In the genomic region with DNA sequence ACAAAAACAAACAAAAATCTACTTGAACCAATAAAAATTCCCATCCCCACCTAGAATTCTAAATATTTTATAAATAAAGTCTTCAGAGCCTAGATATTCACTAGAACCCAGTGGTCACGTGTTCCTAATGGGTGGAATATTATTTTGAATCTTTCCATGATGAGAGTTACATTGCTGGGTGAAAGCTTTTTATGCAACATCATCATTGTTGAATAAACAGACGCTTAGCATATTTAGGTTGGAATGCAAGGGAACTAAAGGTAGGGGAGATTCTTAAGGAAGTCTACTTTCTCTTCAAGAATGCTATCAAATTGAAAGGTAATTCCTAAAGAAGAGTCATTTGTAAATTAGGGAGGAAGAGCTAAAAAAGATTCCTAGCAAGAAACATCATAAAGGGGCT, we compare ENCODE assay signal across 29 cellular contexts.
"Had no signal": no experiment of that assay in that cellular context is flagged by ENCODE, and none has a peak within 500 bp of the region (broad histone marks: within the 10 kb centered on the region; RNA-seq: fewer than 3 reads in every experiment).

No MANE protein-coding gene starts in this region.

- FAIRE-seq: keratinocyte had no signal

- H3K36me3 ChIP-seq: lower lobe of right lung, ovary, right atrium auricular region, stomach, thyroid gland, transverse colon, upper lobe of left lung, vagina had no signal

- H3K9me3 ChIP-seq: lower lobe of right lung, ovary, right atrium auricular region, stomach, testis, thyroid gland, transverse colon, upper lobe of left lung, vagina had no signal

- H3K4me3 Mint-ChIP-seq: mesothelial cell of epicardium; naive B cell; natural killer cell; nephron progenitor cell; stimulated activated naive B cell treated with anti-CD40 and anti-IgM and Interleukin-4, amounts not matched to agents 10 μg/mL and 1 μg/mL and 100 μg/mL, for 72 hours had no signal

- H3K9me3 Mint-ChIP-seq: natural killer cell had no signal

- DNase-seq: kidney glomerular epithelial cell; left cardiac atrium; left ventricle myocardium superior; lower lobe of right lung; mammary epithelial cell; mesenchymal stem cell; naive B cell; natural killer cell; nephron progenitor cell; ovary; stimulated activated CD4-positive, alpha-beta T cell treated with anti-CD3 and anti-CD28 coated beads, Interleukin-12 subunit alpha, Interleukin-12 subunit beta, amount 100 ng/mL, for 4 hours; stimulated activated CD4-positive, alpha-beta T cell treated with anti-CD3 and anti-CD28 coated beads, Interleukin-15, amount 100 ng/mL, for 24 hours; stimulated activated CD4-positive, alpha-beta T cell treated with anti-CD3 and anti-CD28 coated beads, Interleukin-2, amount 100 ng/mL, for 24 hours; stimulated activated CD4-positive, alpha-beta T cell treated with anti-CD3 and anti-CD28 coated beads, Interleukin-4, amount 100 ng/mL, for 1 hour; stimulated activated naive B cell treated with anti-CD40 and anti-IgM and Interleukin-4, amounts not matched to agents 10 μg/mL and 1 μg/mL and 100 μg/mL, for 72 hours; stimulated activated naive CD8-positive, alpha-beta T cell treated with anti-CD3 and anti-CD28 coated beads, Interleukin-15, Interleukin-2, amounts not matched to agents 100 U/mL and 50 U/mL, for 24 hours; stomach; testis; transverse colon; upper lobe of left lung had no signal

- H3K27ac Mint-ChIP-seq: mesothelial cell of epicardium; natural killer cell; nephron progenitor cell; progenitor cell of endocrine pancreas; stimulated activated naive B cell treated with anti-CD40 and anti-IgM and Interleukin-4, amounts not matched to agents 10 μg/mL and 1 μg/mL and 100 μg/mL, for 72 hours had no signal

- H3K36me3 Mint-ChIP-seq: mesothelial cell of epicardium, natural killer cell had no signal

- H3K27ac ChIP-seq: lower lobe of right lung, ovary, right atrium auricular region, skin epidermis, stomach, testis, thyroid gland, transverse colon, upper lobe of left lung, vagina had no signal

- H3K4me3 ChIP-seq: lower lobe of right lung, ovary, right atrium auricular region, skin epidermis, stomach, testis, thyroid gland, transverse colon, upper lobe of left lung, vagina had no signal

- H3K4me1 Mint-ChIP-seq: natural killer cell had no signal

- H3K27me3 ChIP-seq: ovary, right atrium auricular region, stomach, testis, thyroid gland, transverse colon, upper lobe of left lung, vagina had no signal

- ATAC-seq: left cardiac atrium; left lobe of liver; left ventricle myocardium superior; lower lobe of right lung; natural killer cell; sciatic nerve; stimulated activated naive B cell treated with anti-CD40 and anti-IgM and Interleukin-4, amounts not matched to agents 10 μg/mL and 1 μg/mL and 100 μg/mL, for 72 hours; stimulated activated naive CD8-positive, alpha-beta T cell treated with anti-CD3 and anti-CD28 coated beads, Interleukin-15, Interleukin-2, amounts not matched to agents 100 U/mL and 50 U/mL, for 24 hours had no signal

- H3K27me3 Mint-ChIP-seq: naive B cell; stimulated activated naive B cell treated with anti-CD40 and anti-IgM and Interleukin-4, amounts not matched to agents 10 μg/mL and 1 μg/mL and 100 μg/mL, for 72 hours had no signal

- H3K4me1 ChIP-seq: lower lobe of right lung had no signal
